34 cellular contexts compared by ENCODE assay signal in the genomic region with DNA sequence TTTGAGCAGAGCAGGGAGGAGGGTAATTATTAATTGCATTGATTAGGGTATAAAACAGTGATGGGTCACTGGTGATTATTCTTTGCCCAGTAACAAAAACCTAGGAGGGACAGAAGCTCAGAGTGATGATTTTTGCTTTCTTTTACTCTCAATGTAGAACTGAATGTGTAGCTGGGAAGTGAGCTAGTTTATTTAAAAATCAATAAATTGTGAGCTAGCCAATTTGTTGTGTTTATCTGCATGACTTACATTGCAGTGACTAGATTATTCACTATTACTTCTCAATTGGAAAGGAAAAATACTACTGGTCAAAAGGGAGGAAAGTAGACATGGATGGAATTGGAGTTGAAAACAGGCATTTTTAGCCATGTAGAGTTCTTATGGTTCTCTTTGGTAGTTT.
"Had no signal": no experiment of that assay in that cellular context is flagged by ENCODE, and none has a peak within 500 bp of the region (broad histone marks: within the 10 kb centered on the region; RNA-seq: fewer than 3 reads in every experiment).

No MANE protein-coding gene starts in this region.

- H3K36me3 ChIP-seq: adrenal gland had no signal

- H3K4me2 ChIP-seq: PC-9 had no signal

- H3K9me3 Mint-ChIP-seq: activated B cell treated with CpG ODN at 0.5 μM for 24 hours; activated CD4-positive, alpha-beta memory T cell treated with anti-CD3 and anti-CD28 coated beads for 36 hours; activated naive CD4-positive, alpha-beta T cell treated with anti-CD3 and anti-CD28 coated beads for 36 hours; activated naive CD4-positive, alpha-beta T cell treated with anti-CD3 and anti-CD28 coated beads, Interleukin-2, amount 50 U/mL, for 72 hours; activated T-cell treated with anti-CD3 and anti-CD28 coated beads, Interleukin-2, amount 50 U/mL, for 4 hours; activated T-helper 1 cell treated with anti-CD3 and anti-CD28 coated beads, Interleukin-12 subunit alpha, Interleukin-12 subunit beta, Interleukin-2, Interleukin-4 antibody, amounts not matched to agents 30 ng/mL and 10 ng/mL and 1 ng/mL, durations not matched to agents 14 hours and 24 hours and 36 hours had no signal

- H3K27ac ChIP-seq: adrenal gland, body of pancreas, PC-9, RWPE1, VCaP had no signal

- H3K27me3 ChIP-seq: adrenal gland, body of pancreas had no signal

- ATAC-seq: activated naive CD4-positive, alpha-beta T cell treated with anti-CD3 and anti-CD28 coated beads, Interleukin-2, amount 50 U/mL, for 72 hours; activated T-cell treated with anti-CD3 and anti-CD28 coated beads, Interleukin-2, amount 50 U/mL, for 4 hours; body of pancreas; Right ventricle myocardium inferior had no signal

- H2AFZ ChIP-seq: PC-9 had no signal

- H3K9me3 ChIP-seq: adrenal gland, body of pancreas had no signal

- H3K4me3 ChIP-seq: adrenal gland, body of pancreas, PC-9 had no signal

- FAIRE-seq: astrocyte, RCC 7860 had no signal

- H3K4me1 ChIP-seq: adrenal gland, body of pancreas had no signal

- DNase-seq: activated B cell treated with CpG ODN at 0.5 μM for 24 hours; activated CD4-positive, alpha-beta memory T cell treated with anti-CD3 and anti-CD28 coated beads for 36 hours; activated CD4-positive, alpha-beta T cell treated with anti-CD3 and anti-CD28 coated beads for 4 hours; activated CD4-positive, alpha-beta T cell treated with anti-CD3 and anti-CD28 coated beads, Interleukin-2, amount 50 U/mL, for 1 hour; activated CD4-positive, CD25-positive, alpha-beta regulatory T cell treated with anti-CD3 and anti-CD28 coated beads, Interleukin-2, amount 50 U/mL, for 72 hours; activated CD8-positive, alpha-beta memory T cell treated with anti-CD3 and anti-CD28 coated beads, Interleukin-2, amount 50 U/mL, for 4 hours; activated gamma-delta T cell treated with Interleukin-2 at 50 U/mL for 16 hours; activated naive CD4-positive, alpha-beta T cell treated with anti-CD3 and anti-CD28 coated beads for 36 hours; activated T-cell treated with anti-CD3 and anti-CD28 coated beads for 4 hours; activated T-cell treated with anti-CD3 and anti-CD28 coated beads, Interleukin-2, amount 50 U/mL, for 4 hours; adrenal gland; body of pancreas; central memory CD4-positive, alpha-beta T cell; NCI-H1105 treated with DMSO at 0.1 percent for 48 hours; NCI-H1436 treated with DMSO at 0.1 percent for 48 hours; NCI-H1694 treated with DMSO at 0.1 percent for 48 hours; NCI-H2029; NCI-H510A; NCI-H526; NCI-H748 treated with DMSO at 0.1 percent for 48 hours; NK-92 treated with Interleukin-12 subunit alpha and Interleukin-12 subunit beta, amount 100 ng/mL, for 24 hours; PC-9; SIG-M5; SW 1271; T-helper 1 cell; T-helper 2 cell; T-helper 9 cell had no signal

- H3K27ac Mint-ChIP-seq: activated B cell treated with CpG ODN at 0.5 μM for 24 hours; activated CD4-positive, alpha-beta memory T cell treated with anti-CD3 and anti-CD28 coated beads for 36 hours; activated naive CD4-positive, alpha-beta T cell treated with anti-CD3 and anti-CD28 coated beads for 36 hours; activated naive CD4-positive, alpha-beta T cell treated with anti-CD3 and anti-CD28 coated beads, Interleukin-2, amount 50 U/mL, for 72 hours; activated T-helper 1 cell treated with anti-CD3 and anti-CD28 coated beads, Interleukin-12 subunit alpha, Interleukin-12 subunit beta, Interleukin-2, Interleukin-4 antibody, amounts not matched to agents 30 ng/mL and 10 ng/mL and 1 ng/mL, durations not matched to agents 14 hours and 24 hours and 36 hours had no signal

- H3K4me3 Mint-ChIP-seq: activated B cell treated with CpG ODN at 0.5 μM for 24 hours; activated CD4-positive, alpha-beta memory T cell treated with anti-CD3 and anti-CD28 coated beads for 36 hours; activated naive CD4-positive, alpha-beta T cell treated with anti-CD3 and anti-CD28 coated beads for 36 hours; activated T-cell treated with anti-CD3 and anti-CD28 coated beads, Interleukin-2, amount 50 U/mL, for 4 hours; activated T-helper 1 cell treated with anti-CD3 and anti-CD28 coated beads, Interleukin-12 subunit alpha, Interleukin-12 subunit beta, Interleukin-2, Interleukin-4 antibody, amounts not matched to agents 30 ng/mL and 10 ng/mL and 1 ng/mL, durations not matched to agents 14 hours and 24 hours and 36 hours had no signal

- H3K27me3 Mint-ChIP-seq: activated B cell treated with CpG ODN at 0.5 μM for 24 hours; activated CD4-positive, alpha-beta memory T cell treated with anti-CD3 and anti-CD28 coated beads for 36 hours had no signal
